Comparison of ENCODE assay signal across 13 cellular contexts in the genomic region with DNA sequence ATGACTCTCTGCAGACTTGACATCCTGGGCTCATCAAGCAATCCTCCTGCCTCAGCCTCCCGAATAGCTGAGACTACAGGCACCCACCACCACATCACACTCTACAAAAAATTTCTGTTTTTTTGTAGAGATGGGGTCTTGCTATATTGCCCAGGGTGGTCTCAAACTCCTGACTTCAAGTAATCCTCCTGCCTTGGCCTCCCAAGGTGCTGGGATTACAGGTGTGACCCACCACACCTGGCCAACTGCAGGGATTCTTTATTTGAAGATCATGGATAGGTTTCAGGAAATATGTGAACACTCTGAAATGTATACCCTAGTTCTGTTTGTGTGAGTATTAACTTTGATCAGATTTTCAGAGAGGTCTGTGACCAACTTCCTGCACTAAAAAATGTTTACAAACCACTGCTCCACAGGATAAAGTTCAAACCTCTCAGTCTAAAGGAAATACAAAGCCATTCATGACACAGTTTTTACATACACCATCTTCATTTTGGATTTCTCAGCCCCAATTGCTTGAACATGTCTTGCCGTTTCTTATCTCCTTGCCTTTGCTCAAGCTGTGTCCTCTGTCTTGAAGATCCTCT.
DNase-seq lines count a peak whose midpoint lies in the region; ATAC-seq and TF ChIP-seq lines count a peak whose summit lies in the region.
"Had no signal": no experiment of that assay in that cellular context is flagged by ENCODE, and none has a peak within 500 bp of the region (broad histone marks: within the 10 kb centered on the region; RNA-seq: fewer than 3 reads in every experiment).

No MANE protein-coding gene starts in this region.

- intact Hi-C loops in left ventricle myocardium inferior (cut with micrococcal nuclease): no loop called here
- intact Hi-C loops in right cardiac atrium (cut with DNase I): no loop called here
- intact Hi-C loops in activated T-helper 1 cell treated with anti-CD3 and anti-CD28 coated beads, Interleukin-12 subunit alpha, Interleukin-12 subunit beta, Interleukin-2, Interleukin-4 antibody, amounts not matched to agents 30 ng/mL and 10 ng/mL and 1 ng/mL, durations not matched to agents 14 hours and 24 hours and 36 hours (cut with micrococcal nuclease): loop anchor here (10.0 kb wide), 1 partner anchor 500 kb away; a partner anchor contains a TSS
- intact Hi-C loops in vagina (cut with DNase I): no loop called here
- intact Hi-C loops in Caco-2 (cut with micrococcal nuclease; ENCODE audit: unreplicated experiment): no loop called here

- H3K27ac ChIP-seq in left ventricle myocardium inferior (replicated peaks): peak overlapping the region; percentile 64
- no peak overlapping the region for H3K27ac ChIP-seq in right cardiac atrium (ENCODE audit: low read length)
- peak overlapping the region; percentile 61 for H3K27ac ChIP-seq in vagina
- H3K27ac ChIP-seq: BLaER1, coronary artery had no signal

- H3K4me3 ChIP-seq in left ventricle myocardium inferior (no peak overlapping the region), right cardiac atrium (ENCODE audit: low read length) (no peak overlapping the region), vagina (no peak overlapping the region), Caco-2 (ENCODE audit: low read depth, low read length) (no peak overlapping the region)
- H3K4me3 ChIP-seq: BLaER1, coronary artery had no signal

- no peak for ATAC-seq in right cardiac atrium
- no peak for ATAC-seq in memory B cell (ENCODE audit: low read depth)

- peaks cover 95% of the 10 kb centered on the region for H3K4me1 Mint-ChIP-seq in activated T-helper 1 cell treated with anti-CD3 and anti-CD28 coated beads, Interleukin-12 subunit alpha, Interleukin-12 subunit beta, Interleukin-2, Interleukin-4 antibody, amounts not matched to agents 30 ng/mL and 10 ng/mL and 1 ng/mL, durations not matched to agents 14 hours and 24 hours and 36 hours (ENCODE audit: low read depth)
- H3K4me1 Mint-ChIP-seq in memory B cell: peaks cover 27% of the 10 kb centered on the region
- no peaks in the 10 kb centered on the region for H3K4me1 Mint-ChIP-seq in Caco-2 (ENCODE audit: low read depth, unreplicated experiment)

- POLR2A ChIA-PET in Caco-2 (lab: Charles Lee): interaction anchor here (0.8 kb wide), 1 partner anchor 261 kb away, joined by 3 read pairs; a partner anchor contains a TSS

- peaks cover 38% of the 10 kb centered on the region for H3K4me1 ChIP-seq in left ventricle myocardium inferior
- peaks cover 5% of the 10 kb centered on the region for H3K4me1 ChIP-seq in right cardiac atrium (ENCODE audit: control insufficient read depth, insufficient read depth, low read length)
- H3K4me1 ChIP-seq in vagina: peaks cover 42% of the 10 kb centered on the region
- H3K4me1 ChIP-seq in Caco-2: peaks cover 9% of the 10 kb centered on the region

- no peak for TF ChIP-seq POLR2A in vagina (IDR thresholded peaks at IDR 0.05)

- 92% methylated on average over 2 of the region's 2 CpGs for WGBS in right cardiac atrium

- BruUV-seq in Caco-2 (replicated peaks; lab: Mats Ljungman, UMichigan): no TSS peak

- no peaks in the 10 kb centered on the region for H3K27me3 Mint-ChIP-seq in activated T-helper 1 cell treated with anti-CD3 and anti-CD28 coated beads, Interleukin-12 subunit alpha, Interleukin-12 subunit beta, Interleukin-2, Interleukin-4 antibody, amounts not matched to agents 30 ng/mL and 10 ng/mL and 1 ng/mL, durations not matched to agents 14 hours and 24 hours and 36 hours (ENCODE audit: insufficient read depth)
- H3K27me3 Mint-ChIP-seq in memory B cell (no peaks in the 10 kb centered on the region), Caco-2 (ENCODE audit: insufficient read depth, unreplicated experiment) (no peaks in the 10 kb centered on the region)

- peak overlapping the region; percentile 56 for H3K4me3 Mint-ChIP-seq in activated T-helper 1 cell treated with anti-CD3 and anti-CD28 coated beads, Interleukin-12 subunit alpha, Interleukin-12 subunit beta, Interleukin-2, Interleukin-4 antibody, amounts not matched to agents 30 ng/mL and 10 ng/mL and 1 ng/mL, durations not matched to agents 14 hours and 24 hours and 36 hours
- H3K4me3 Mint-ChIP-seq in memory B cell: no peak overlapping the region
- no peak overlapping the region for H3K4me3 Mint-ChIP-seq in Caco-2 (ENCODE audit: unreplicated experiment)

- H3K9me3 ChIP-seq in left ventricle myocardium inferior (replicated peaks) (no peaks in the 10 kb centered on the region), right cardiac atrium (ENCODE audit: control insufficient read depth, low read length) (no peaks in the 10 kb centered on the region), vagina (no peaks in the 10 kb centered on the region), Caco-2 (no peaks in the 10 kb centered on the region)
- H3K9me3 ChIP-seq: BLaER1 had no signal

- peaks cover 33% of the 10 kb centered on the region for H3K36me3 Mint-ChIP-seq in activated T-helper 1 cell treated with anti-CD3 and anti-CD28 coated beads, Interleukin-12 subunit alpha, Interleukin-12 subunit beta, Interleukin-2, Interleukin-4 antibody, amounts not matched to agents 30 ng/mL and 10 ng/mL and 1 ng/mL, durations not matched to agents 14 hours and 24 hours and 36 hours (ENCODE audit: low read depth)
- H3K36me3 Mint-ChIP-seq in memory B cell: peaks cover 12% of the 10 kb centered on the region
- no peaks in the 10 kb centered on the region for H3K36me3 Mint-ChIP-seq in Caco-2 (ENCODE audit: insufficient read depth, unreplicated experiment)

- DNase-seq in left ventricle myocardium inferior (no peak), right cardiac atrium (no peak), memory B cell (ENCODE audit: low spot score in 2 of 2) (no peak), vagina (ENCODE audit: extremely low spot score in 2 of 2) (no peak), Caco-2 (no peak), mesenteric fat pad (ENCODE audit: low spot score) (no peak), NCI-H2171 (lab: John Stamatoyannopoulos, UW) (no peak)
- DNase-seq in activated T-helper 1 cell treated with anti-CD3 and anti-CD28 coated beads, Interleukin-12 subunit alpha, Interleukin-12 subunit beta, Interleukin-2, Interleukin-4 antibody, amounts not matched to agents 30 ng/mL and 10 ng/mL and 1 ng/mL, durations not matched to agents 14 hours and 24 hours and 36 hours (ENCODE audit: low spot score): no peak
- DNase-seq: activated CD4-positive, alpha-beta T cell treated with anti-CD3 and anti-CD28 coated beads for 48 hours; MM.1S; stimulated activated CD4-positive, alpha-beta T cell treated with anti-CD3 and anti-CD28 coated beads, Interleukin-4, amount 100 ng/mL, for 1 hour had no signal

- H3K27me3 ChIP-seq in left ventricle myocardium inferior (ENCODE audit: low read depth) (no peaks in the 10 kb centered on the region), right cardiac atrium (ENCODE audit: control insufficient read depth, insufficient read depth) (no peaks in the 10 kb centered on the region), vagina (no peaks in the 10 kb centered on the region), Caco-2 (replicated peaks; ENCODE audit: control insufficient read depth, insufficient read depth, low read length) (no peaks in the 10 kb centered on the region)
- H3K27me3 ChIP-seq: BLaER1 had no signal

- TF ChIP-seq CTCF in left ventricle myocardium inferior (IDR thresholded peaks at IDR 0.05; ENCODE audit: borderline replicate concordance) (no peak), vagina (IDR thresholded peaks at IDR 0.05) (no peak), Caco-2 (IDR thresholded peaks at IDR 0.05; ENCODE audit: insufficient read depth in 1 of 2, low read depth in 1 of 2, low read length in 1 of 2, severe bottlenecking in 1 of 2, unreplicated experiment in 1 of 2) (no peak)

- H3K36me3 ChIP-seq in left ventricle myocardium inferior (no peaks in the 10 kb centered on the region), vagina (no peaks in the 10 kb centered on the region), Caco-2 (ENCODE audit: control insufficient read depth, insufficient read depth, low read length) (no peaks in the 10 kb centered on the region)
- H3K36me3 ChIP-seq: BLaER1 had no signal

- peaks cover 27% of the 10 kb centered on the region for H3K9me3 Mint-ChIP-seq in activated T-helper 1 cell treated with anti-CD3 and anti-CD28 coated beads, Interleukin-12 subunit alpha, Interleukin-12 subunit beta, Interleukin-2, Interleukin-4 antibody, amounts not matched to agents 30 ng/mL and 10 ng/mL and 1 ng/mL, durations not matched to agents 14 hours and 24 hours and 36 hours
- H3K9me3 Mint-ChIP-seq in memory B cell: no peaks in the 10 kb centered on the region
- H3K9me3 Mint-ChIP-seq in Caco-2 (ENCODE audit: unreplicated experiment): no peaks in the 10 kb centered on the region

- peak overlapping the region; percentile 71 for H3K27ac Mint-ChIP-seq in activated T-helper 1 cell treated with anti-CD3 and anti-CD28 coated beads, Interleukin-12 subunit alpha, Interleukin-12 subunit beta, Interleukin-2, Interleukin-4 antibody, amounts not matched to agents 30 ng/mL and 10 ng/mL and 1 ng/mL, durations not matched to agents 14 hours and 24 hours and 36 hours
- H3K27ac Mint-ChIP-seq in memory B cell: peak overlapping the region; percentile 76
- no peak overlapping the region for H3K27ac Mint-ChIP-seq in Caco-2 (ENCODE audit: unreplicated experiment)

- CTCF ChIA-PET in Caco-2 (lab: Charles Lee): no interaction called here
